In the genomic region with DNA sequence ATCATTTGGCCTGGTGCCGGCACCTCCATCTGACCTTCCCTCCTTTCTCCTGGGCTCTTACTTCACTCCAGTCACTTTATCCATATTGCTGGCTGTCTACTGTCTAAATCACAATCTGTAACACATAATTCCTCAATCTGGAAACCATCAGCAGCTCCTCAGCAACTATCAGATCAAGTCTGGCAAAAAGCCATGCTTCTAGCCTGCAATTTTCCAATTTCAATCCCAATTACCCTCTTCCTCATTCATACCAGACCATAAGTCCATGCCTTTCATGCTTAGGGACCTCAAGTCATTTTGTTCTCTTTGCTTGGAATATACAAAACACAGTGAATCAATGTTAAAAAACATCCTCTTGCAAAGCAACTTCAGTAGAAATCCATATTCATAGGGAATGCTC, we compare ENCODE assay signal across 32 cellular contexts.
"Had no signal": no experiment of that assay in that cellular context is flagged by ENCODE, and none has a peak within 500 bp of the region (broad histone marks: within the 10 kb centered on the region; RNA-seq: fewer than 3 reads in every experiment).

No MANE protein-coding gene starts in this region.

- H3K36me3 Mint-ChIP-seq: activated CD8-positive, alpha-beta memory T cell treated with anti-CD3 and anti-CD28 coated beads, Interleukin-2, amount 10 ng/mL, durations not matched to agents 7 days and 5 days; activated naive CD4-positive, alpha-beta T cell treated with anti-CD3 and anti-CD28 coated beads, Interleukin-2, amount 50 U/mL, for 24 hours; activated naive CD8-positive, alpha-beta T cell treated with anti-CD3 and anti-CD28 coated beads, Interleukin-2, amount 10 ng/mL, durations not matched to agents 7 days and 5 days had no signal

- H3K27me3 ChIP-seq: adrenal gland, body of pancreas, breast epithelium, SJCRH30 had no signal

- H3K9me3 ChIP-seq: adrenal gland, body of pancreas, breast epithelium, SJCRH30 had no signal

- H3K4me3 Mint-ChIP-seq: activated B cell treated with CpG ODN at 0.5 μM for 24 hours; activated CD4-positive, alpha-beta memory T cell treated with anti-CD3 and anti-CD28 coated beads, Interleukin-2, amount 10 ng/mL, durations not matched to agents 7 days and 5 days; activated CD8-positive, alpha-beta memory T cell treated with anti-CD3 and anti-CD28 coated beads, Interleukin-2, amount 10 ng/mL, durations not matched to agents 7 days and 5 days; activated naive CD4-positive, alpha-beta T cell treated with anti-CD3 and anti-CD28 coated beads, Interleukin-2, amount 50 U/mL, for 24 hours; activated naive CD8-positive, alpha-beta T cell treated with anti-CD3 and anti-CD28 coated beads, Interleukin-2, amount 10 ng/mL, durations not matched to agents 7 days and 5 days had no signal

- H3K4me1 ChIP-seq: adrenal gland, body of pancreas, breast epithelium, SJCRH30 had no signal

- H3K4me1 Mint-ChIP-seq: activated B cell treated with CpG ODN at 0.5 μM for 24 hours; activated CD4-positive, alpha-beta memory T cell treated with anti-CD3 and anti-CD28 coated beads, Interleukin-2, amount 10 ng/mL, durations not matched to agents 7 days and 5 days; activated CD8-positive, alpha-beta memory T cell treated with anti-CD3 and anti-CD28 coated beads, Interleukin-2, amount 10 ng/mL, durations not matched to agents 7 days and 5 days; activated naive CD4-positive, alpha-beta T cell treated with anti-CD3 and anti-CD28 coated beads, Interleukin-2, amount 50 U/mL, for 24 hours; activated naive CD8-positive, alpha-beta T cell treated with anti-CD3 and anti-CD28 coated beads, Interleukin-2, amount 10 ng/mL, durations not matched to agents 7 days and 5 days had no signal

- H3K4me3 ChIP-seq: adrenal gland, body of pancreas, breast epithelium, K562, SJCRH30 had no signal

- H3K27ac ChIP-seq: adrenal gland, body of pancreas, breast epithelium, SJCRH30, VCaP had no signal

- H3K27ac Mint-ChIP-seq: activated B cell treated with CpG ODN at 0.5 μM for 24 hours; activated CD4-positive, alpha-beta memory T cell treated with anti-CD3 and anti-CD28 coated beads, Interleukin-2, amount 10 ng/mL, durations not matched to agents 7 days and 5 days; activated CD8-positive, alpha-beta memory T cell treated with anti-CD3 and anti-CD28 coated beads, Interleukin-2, amount 10 ng/mL, durations not matched to agents 7 days and 5 days; activated naive CD4-positive, alpha-beta T cell treated with anti-CD3 and anti-CD28 coated beads, Interleukin-2, amount 50 U/mL, for 24 hours; activated naive CD8-positive, alpha-beta T cell treated with anti-CD3 and anti-CD28 coated beads, Interleukin-2, amount 10 ng/mL, durations not matched to agents 7 days and 5 days; activated T-helper 2 cell treated with anti-CD3 and anti-CD28 coated beads, Interferon-gamma antibody, Interleukin-2, Interleukin-4, amounts not matched to agents 10 μg/mL and 5 μg/mL and 100 μg/mL, durations not matched to agents 14 hours and 24 hours and 36 hours had no signal

- H3K27me3 Mint-ChIP-seq: activated B cell treated with CpG ODN at 0.5 μM for 24 hours; activated CD4-positive, alpha-beta memory T cell treated with anti-CD3 and anti-CD28 coated beads, Interleukin-2, amount 10 ng/mL, durations not matched to agents 7 days and 5 days; activated CD8-positive, alpha-beta memory T cell treated with anti-CD3 and anti-CD28 coated beads, Interleukin-2, amount 10 ng/mL, durations not matched to agents 7 days and 5 days; activated naive CD4-positive, alpha-beta T cell treated with anti-CD3 and anti-CD28 coated beads, Interleukin-2, amount 50 U/mL, for 24 hours; activated naive CD8-positive, alpha-beta T cell treated with anti-CD3 and anti-CD28 coated beads, Interleukin-2, amount 10 ng/mL, durations not matched to agents 7 days and 5 days had no signal

- H3K36me3 ChIP-seq: adrenal gland, breast epithelium, SJCRH30 had no signal

- DNase-seq: activated B cell treated with CpG ODN at 0.5 μM for 24 hours; activated CD4-positive, alpha-beta memory T cell treated with anti-CD3 and anti-CD28 coated beads, Interleukin-2, amount 10 ng/mL, durations not matched to agents 7 days and 5 days; activated CD4-positive, alpha-beta T cell treated with anti-CD3 and anti-CD28 coated beads for 4 hours; activated CD4-positive, CD25-positive, alpha-beta regulatory T cell treated with anti-CD3 and anti-CD28 coated beads, Interleukin-2, amount 50 U/mL, for 72 hours; activated CD8-positive, alpha-beta memory T cell treated with anti-CD3 and anti-CD28 coated beads for 24 hours; activated CD8-positive, alpha-beta memory T cell treated with anti-CD3 and anti-CD28 coated beads, Interleukin-2, amount 10 ng/mL, durations not matched to agents 7 days and 5 days; activated gamma-delta T cell; activated naive CD4-positive, alpha-beta T cell treated with Interleukin-2 at 50 U/mL for 16 hours; activated naive CD8-positive, alpha-beta T cell treated with anti-CD3 and anti-CD28 coated beads, Interleukin-2, amount 10 ng/mL, durations not matched to agents 7 days and 5 days; activated T-cell treated with anti-CD3 and anti-CD28 coated beads, Interleukin-2, amount 50 U/mL, for 1 hour; adrenal gland; body of pancreas; IMR-90; NCI-H1105 treated with DMSO at 0.1 percent for 48 hours; NCI-H1436; NCI-H1694; NCI-H1930; NCI-H2081 treated with DMSO at 0.1 percent for 48 hours; NCI-H510A; NCI-H526; OCI-M1; Right ventricle myocardium superior; SJCRH30; SW 1271; T-helper 1 cell; T-helper 2 cell; T-helper 9 cell had no signal
